13 cellular contexts compared by ENCODE assay signal in the genomic region with DNA sequence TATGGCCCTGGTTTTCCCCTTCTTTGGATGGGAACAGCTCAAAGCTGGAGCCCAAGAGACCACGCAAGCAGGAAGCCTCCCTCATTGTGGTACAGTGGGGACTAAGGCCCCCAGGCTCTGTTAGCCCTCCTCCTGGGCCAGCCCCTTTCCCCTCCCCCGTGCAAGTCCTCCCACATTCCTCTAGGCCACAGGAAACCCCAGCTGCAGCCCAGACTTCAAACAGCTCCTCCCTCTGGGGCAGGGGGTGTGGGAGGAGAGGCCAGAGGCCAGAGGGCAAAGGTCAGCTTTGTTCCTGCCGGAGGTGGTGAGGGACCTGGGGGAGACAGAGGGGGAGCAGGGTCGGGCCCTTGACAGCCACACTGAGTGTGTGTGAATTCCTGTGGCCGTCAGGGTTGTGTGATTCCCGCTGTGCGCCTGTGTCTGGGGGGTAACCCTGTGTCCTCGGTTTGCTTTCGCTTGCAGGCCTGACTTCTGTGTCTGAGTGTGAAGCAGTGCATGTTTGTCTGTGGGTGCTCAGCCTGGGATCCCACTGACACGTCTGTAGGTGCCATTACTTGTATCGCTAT. TPM values are rescaled to one million over a fixed set of nuclear protein-coding genes. Genes with fewer than 3 reads are reported as not detected.
DNase-seq lines count a peak whose midpoint lies in the region; ATAC-seq and TF ChIP-seq lines count a peak whose summit lies in the region.
"Had no signal": no experiment of that assay in that cellular context is flagged by ENCODE, and none has a peak within 500 bp of the region (broad histone marks: within the 10 kb centered on the region; RNA-seq: fewer than 3 reads in every experiment).

No MANE protein-coding gene starts in this region.

- H3K9me3 Mint-ChIP-seq in natural killer cell treated with Interleukin-12 subunit alpha and Interleukin-12 subunit beta and Interleukin-15 and Interleukin-18, amount 100 ng/mL, for 72 hours: no peaks in the 10 kb centered on the region
- H3K9me3 Mint-ChIP-seq: activated naive CD4-positive, alpha-beta T cell treated with anti-CD3 and anti-CD28 coated beads, Interleukin-2, amount 50 U/mL, for 72 hours had no signal

- TF ChIP-seq CTCF in choroid plexus epithelial cell (conservative IDR thresholded peaks at IDR 0.05; ENCODE audit: low read depth, low read length): peak; percentile 5

- peak overlapping the region; percentile 26 for H3K4me3 Mint-ChIP-seq in natural killer cell treated with Interleukin-12 subunit alpha and Interleukin-12 subunit beta and Interleukin-15 and Interleukin-18, amount 100 ng/mL, for 72 hours

- ATAC-seq in natural killer cell treated with Interleukin-12 subunit alpha and Interleukin-12 subunit beta and Interleukin-15 and Interleukin-18, amount 100 ng/mL, for 72 hours: peak; percentile 35 to 70
- ATAC-seq in HG03457 (IDR thresholded peaks at IDR 0.05; ENCODE audit: unreplicated experiment): no peak
- ATAC-seq: activated naive CD4-positive, alpha-beta T cell treated with anti-CD3 and anti-CD28 coated beads, Interleukin-2, amount 50 U/mL, for 72 hours; esophagus mucosa had no signal

- DNase-seq in ELF-1 (ENCODE audit: low read depth, low spot score): peak; percentile 97
- DNase-seq in Kasumi-1 (lab: John Stamatoyannopoulos, UW): peak; percentile 44 to 56
- peak; percentile 95 for DNase-seq in choroid plexus epithelial cell (ENCODE audit: low read depth)
- peak; percentile 85 for DNase-seq in natural killer cell treated with Interleukin-12 subunit alpha and Interleukin-12 subunit beta and Interleukin-15 and Interleukin-18, amount 100 ng/mL, for 72 hours (ENCODE audit: low spot score)
- no peak for DNase-seq in NOMO-1 treated with DMSO at 0.1 percent for 48 hours (lab: John Stamatoyannopoulos, UW; ENCODE audit: unreplicated experiment)
- no peak for DNase-seq in NCI-H1092 (lab: John Stamatoyannopoulos, UW)
- DNase-seq in NAMALWA (ENCODE audit: low spot score): no peak
- DNase-seq: uterus had no signal

- no peaks in the 10 kb centered on the region for H3K36me3 Mint-ChIP-seq in natural killer cell treated with Interleukin-12 subunit alpha and Interleukin-12 subunit beta and Interleukin-15 and Interleukin-18, amount 100 ng/mL, for 72 hours
- H3K36me3 Mint-ChIP-seq: activated naive CD4-positive, alpha-beta T cell treated with anti-CD3 and anti-CD28 coated beads, Interleukin-2, amount 50 U/mL, for 72 hours had no signal

- peaks cover 28 to 46% of the 10 kb centered on the region in 2 donors for H3K4me1 Mint-ChIP-seq in natural killer cell treated with Interleukin-12 subunit alpha and Interleukin-12 subunit beta and Interleukin-15 and Interleukin-18, amount 100 ng/mL, for 72 hours (ENCODE audit: low read depth in 2 of 2)

- H3K4me3 ChIP-seq in choroid plexus epithelial cell (ENCODE audit: low read depth, low read length): no peak overlapping the region
- H3K4me3 ChIP-seq: SJSA1, uterus had no signal

- H3K27me3 Mint-ChIP-seq in natural killer cell treated with Interleukin-12 subunit alpha and Interleukin-12 subunit beta and Interleukin-15 and Interleukin-18, amount 100 ng/mL, for 72 hours: no peaks in the 10 kb centered on the region

- no peak overlapping the region for H3K27ac Mint-ChIP-seq in natural killer cell treated with Interleukin-12 subunit alpha and Interleukin-12 subunit beta and Interleukin-15 and Interleukin-18, amount 100 ng/mL, for 72 hours

RNA-seq across cellular contexts. Expression of a gene that starts 3.4 kb away (rescaled TPM):
- total RNA-seq in natural killer cell treated with Interleukin-12 subunit alpha and Interleukin-12 subunit beta and Interleukin-15 and Interleukin-18, amount 100 ng/mL, for 72 hours: 10 to 100 TPM; 38.8 to 42.9 TPM

RNA-seq across cellular contexts. Expression of a gene that starts 27.7 kb away (rescaled TPM):
- total RNA-seq in natural killer cell treated with Interleukin-12 subunit alpha and Interleukin-12 subunit beta and Interleukin-15 and Interleukin-18, amount 100 ng/mL, for 72 hours: 10 to 100 TPM; 14.2 to 60.0 TPM
- total RNA-seq: chondrocyte, SJSA1 had no signal

Comparison
In these comparisons a context has a peak if more than half of its experiments do, and no peak if none do; other contexts are left out.
1. DNase-seq: peak in ELF-1 (single experiment), Kasumi-1 (2 of 2), choroid plexus epithelial cell (single experiment) and natural killer cell treated with Interleukin-12 subunit alpha and Interleukin-12 subunit beta and Interleukin-15 and Interleukin-18, amount 100 ng/mL, for 72 hours (single experiment); none in NOMO-1 treated with DMSO at 0.1 percent for 48 hours (single experiment), NCI-H1092 (single experiment) and NAMALWA (single experiment).